Comparison of ENCODE assay signal across 1 cellular context in genomic region chr20:44468044-44468782, GRCh38.
TF ChIP-seq lines count a peak whose summit lies in the region.

No MANE protein-coding gene starts in this region.

TF ChIP-seq in liver, 16 proteins besides CTCF, POLR2A, EP300 and RAD21 (continued from another document):
- TF ChIP-seq SP1 (IDR thresholded peaks at IDR 0.05) = no peak
- no peak for TF ChIP-seq ATF3 (IDR thresholded peaks at IDR 0.05)
- TF ChIP-seq FOXA2 (IDR thresholded peaks at IDR 0.05) = no peak
